1 cellular context compared by ENCODE assay signal in genomic region chr17:45584092-45585036, GRCh38.
A peak's percentile ranks its signal among the peaks of the same experiment; 100 is the strongest.
TF ChIP-seq lines count a peak whose summit lies in the region.

No MANE protein-coding gene starts in this region.

TF ChIP-seq in SK-N-SH, 30 proteins besides CTCF, POLR2A, EP300 and RAD21 (continued from another document):
- no peak; the same call in 1 of the 2 replicates for TF ChIP-seq NRF1 (IDR thresholded peaks at IDR 0.05; ENCODE audit: low read depth, low read length)
- TF ChIP-seq ZBTB33 (IDR thresholded peaks at IDR 0.05; ENCODE audit: borderline replicate concordance, low read depth): no peak
- peak; percentile 73; the same call in 1 of the 2 replicates for TF ChIP-seq TAF1 (IDR thresholded peaks at IDR 0.05; ENCODE audit: borderline replicate concordance, low read depth, low read length)
- no peak for TF ChIP-seq IRF3 (IDR thresholded peaks at IDR 0.05; ENCODE audit: low read depth, low read length)
- 0 out of 2 replicates have a peak, but pooled peaks have one; percentile 12 for TF ChIP-seq TEAD4 (IDR thresholded peaks at IDR 0.05; ENCODE audit: borderline replicate concordance, insufficient read depth)
- TF ChIP-seq SMC3 (IDR thresholded peaks at IDR 0.05; ENCODE audit: low read depth, low read length): peak; percentile 7; the same call in 1 of the 2 replicates
